ENCODE assay signal across 11 cellular contexts in genomic region chr2:159828736-159829135, GRCh38.
DNase-seq lines count a peak whose midpoint lies in the region; ATAC-seq lines count a peak whose summit lies in the region.
"Had no signal": no experiment of that assay in that cellular context is flagged by ENCODE, and none has a peak within 500 bp of the region (broad histone marks: within the 10 kb centered on the region; RNA-seq: fewer than 3 reads in every experiment).

No MANE protein-coding gene starts in this region.

- H3K36me3 Mint-ChIP-seq in memory B cell = peaks cover 55% of the 10 kb centered on the region

- DNase-seq in DMS 273 (lab: John Stamatoyannopoulos, UW; ENCODE audit: unreplicated experiment) (peak; percentile 57), DMS 273 treated with DMSO at 0.1 percent for 48 hours (lab: John Stamatoyannopoulos, UW) (no peak), NCI-H2171 treated with DMSO at 0.1 percent for 48 hours (lab: John Stamatoyannopoulos, UW) (peak; percentile 84), memory B cell (ENCODE audit: low spot score in 2 of 2) (no peak), NK-92 (lab: John Stamatoyannopoulos, UW; ENCODE audit: unreplicated experiment) (no peak)
- DNase-seq: AML-193; Caco-2; CD8-positive, alpha-beta memory T cell had no signal

- no peak for ATAC-seq in memory B cell (ENCODE audit: low read depth)
- no peak for ATAC-seq in HG03457 (IDR thresholded peaks at IDR 0.05; ENCODE audit: unreplicated experiment)
- no peak for ATAC-seq in HG03521 (IDR thresholded peaks at IDR 0.05; ENCODE audit: unreplicated experiment)
- ATAC-seq: HepG2 had no signal

- H3K9me3 Mint-ChIP-seq in memory B cell = peaks cover 1% of the 10 kb centered on the region

- peak overlapping the region; percentile 9 for H3K27ac Mint-ChIP-seq in memory B cell
- H3K27ac Mint-ChIP-seq: CD8-positive, alpha-beta memory T cell had no signal

- no peaks in the 10 kb centered on the region for H3K27me3 Mint-ChIP-seq in memory B cell
- H3K27me3 Mint-ChIP-seq: CD8-positive, alpha-beta memory T cell had no signal

- no peak overlapping the region for H3K4me3 Mint-ChIP-seq in memory B cell
- H3K4me3 Mint-ChIP-seq: CD8-positive, alpha-beta memory T cell had no signal

- peaks cover 1% of the 10 kb centered on the region for H3K4me1 Mint-ChIP-seq in memory B cell

Comparison
In these comparisons a context has a peak if more than half of its experiments do, and no peak if none do; other contexts are left out.
1. DNase-seq: peak in DMS 273 (single experiment) and NCI-H2171 treated with DMSO at 0.1 percent for 48 hours (single experiment); none in DMS 273 treated with DMSO at 0.1 percent for 48 hours (single experiment), memory B cell (0 of 2) and NK-92 (single experiment).